Comparison of ENCODE assay signal across 22 cellular contexts in the genomic region with DNA sequence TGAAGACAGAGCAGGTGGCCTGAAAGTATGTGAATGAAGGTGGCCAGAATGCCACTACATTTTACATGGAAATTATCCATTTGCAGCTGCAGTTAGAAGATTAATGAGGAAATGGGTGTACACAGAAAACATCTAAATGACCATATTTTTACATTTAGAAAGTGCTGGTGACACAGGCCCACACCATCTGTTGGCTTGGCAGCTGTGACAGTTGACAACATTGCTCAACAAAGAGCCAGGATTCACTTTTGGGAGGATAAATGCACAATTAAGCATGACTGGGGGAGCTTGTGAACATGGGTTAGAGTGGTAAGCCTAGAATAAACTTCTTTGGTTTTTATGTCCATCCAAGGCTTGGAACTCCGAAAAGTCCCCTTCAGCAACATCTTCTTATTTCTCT.
"Had no signal": no experiment of that assay in that cellular context is flagged by ENCODE, and none has a peak within 500 bp of the region (broad histone marks: within the 10 kb centered on the region; RNA-seq: fewer than 3 reads in every experiment).

No MANE protein-coding gene starts in this region.

- H3K36me3 ChIP-seq: ascending aorta, WERI-Rb-1 had no signal

- H3K4me3 ChIP-seq: ascending aorta, coronary artery, dorsolateral prefrontal cortex had no signal

- DNase-seq: activated B cell treated with CpG ODN at 0.5 μM for 24 hours; activated CD4-positive, alpha-beta T cell treated with anti-CD3 and anti-CD28 coated beads for 48 hours; activated CD4-positive, alpha-beta T cell treated with anti-CD3 and anti-CD28 coated beads, Interleukin-2, amount 50 U/mL, for 1 hour; activated CD4-positive, alpha-beta T cell treated with anti-CD3 and anti-CD28 coated beads, Interleukin-2, amount 50 U/mL, for 48 hours; activated CD8-positive, alpha-beta memory T cell treated with anti-CD3 and anti-CD28 coated beads for 24 hours; activated CD8-positive, alpha-beta T cell treated with anti-CD3 and anti-CD28 coated beads for 36 hours; activated effector memory CD4-positive, alpha-beta T cell treated with Interleukin-2 at 50 U/mL for 16 hours; activated gamma-delta T cell treated with Interleukin-2 at 50 U/mL for 16 hours; activated naive CD4-positive, alpha-beta T cell treated with Interleukin-2 at 50 U/mL for 16 hours; activated naive CD8-positive, alpha-beta T cell treated with anti-CD3 and anti-CD28 coated beads for 36 hours; activated naive CD8-positive, alpha-beta T cell treated with anti-CD3 and anti-CD28 coated beads, Interleukin-2, amount 50 U/mL, for 24 hours; activated T-cell treated with anti-CD3 and anti-CD28 coated beads, Interleukin-2, amount 50 U/mL, for 4 hours; effector memory CD4-positive, alpha-beta T cell; endodermal cell; foreskin fibroblast; head of caudate nucleus; T-helper 17 cell; T1000; WERI-Rb-1 had no signal

- H3K4me1 ChIP-seq: ascending aorta had no signal

- H3K9me3 ChIP-seq: ascending aorta had no signal

- H3K27me3 ChIP-seq: ascending aorta, dorsolateral prefrontal cortex had no signal

- H3K27ac ChIP-seq: ascending aorta, coronary artery, dorsolateral prefrontal cortex, WERI-Rb-1 had no signal
